Comparison of ENCODE assay signal across 16 cellular contexts in the genomic region with DNA sequence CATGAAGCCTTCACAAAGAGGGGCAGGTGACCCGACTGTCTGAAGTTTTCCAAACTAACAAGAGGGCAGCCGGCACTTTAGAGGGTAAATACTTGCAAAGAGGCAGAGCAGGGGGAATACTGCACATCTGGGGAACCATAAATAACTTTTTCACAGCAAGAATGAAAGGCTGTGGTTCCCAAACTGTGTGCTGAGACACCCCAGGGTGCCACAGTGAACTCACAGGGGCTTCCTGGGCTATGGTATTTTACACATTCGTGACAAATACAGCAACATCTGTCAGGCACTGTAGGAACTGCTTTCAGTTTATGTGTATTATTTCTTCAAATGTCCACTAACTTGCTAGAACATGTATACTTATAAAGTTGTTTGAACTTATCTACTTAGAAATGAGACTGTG.
DNase-seq lines count a peak whose midpoint lies in the region; ATAC-seq and TF ChIP-seq lines count a peak whose summit lies in the region.
"Had no signal": no experiment of that assay in that cellular context is flagged by ENCODE, and none has a peak within 500 bp of the region (broad histone marks: within the 10 kb centered on the region; RNA-seq: fewer than 3 reads in every experiment).

No MANE protein-coding gene starts in this region.

- H3K9me3 Mint-ChIP-seq in activated naive CD4-positive, alpha-beta T cell treated with anti-CD3 and anti-CD28 coated beads, Interleukin-2, amount 50 U/mL, for 72 hours: no peaks in the 10 kb centered on the region
- H3K9me3 Mint-ChIP-seq in dendritic cell treated with granulocyte-macrophage colony-stimulating factor and Interleukin-4, amounts not matched to agents 40 ng/mL and 50 ng/mL, for 4 days: no peaks in the 10 kb centered on the region
- H3K9me3 Mint-ChIP-seq in natural killer cell treated with Interleukin-12 subunit alpha and Interleukin-12 subunit beta and Interleukin-15 and Interleukin-18, amount 100 ng/mL, for 72 hours: peaks cover 9% of the 10 kb centered on the region
- H3K9me3 Mint-ChIP-seq in progenitor cell of endocrine pancreas (ENCODE audit: low read depth): no peaks in the 10 kb centered on the region
- H3K9me3 Mint-ChIP-seq: CD4-positive, alpha-beta T cell had no signal

- peaks cover 6% of the 10 kb centered on the region for H3K4me1 ChIP-seq in mammary epithelial cell (ENCODE audit: insufficient read depth, low read length)
- H3K4me1 ChIP-seq in gastroesophageal sphincter: no peaks in the 10 kb centered on the region
- H3K4me1 ChIP-seq: A549, Caco-2, HAP-1 had no signal

- no peak for ATAC-seq in activated naive CD4-positive, alpha-beta T cell treated with anti-CD3 and anti-CD28 coated beads, Interleukin-2, amount 50 U/mL, for 72 hours
- peak; percentile 44 to 79 for ATAC-seq in natural killer cell treated with Interleukin-12 subunit alpha and Interleukin-12 subunit beta and Interleukin-15 and Interleukin-18, amount 100 ng/mL, for 72 hours
- no peak for ATAC-seq in gastroesophageal sphincter
- ATAC-seq: A549 had no signal

- H3K9me3 ChIP-seq in mammary epithelial cell (replicated peaks; ENCODE audit: insufficient read depth, low read length): no peaks in the 10 kb centered on the region
- no peaks in the 10 kb centered on the region for H3K9me3 ChIP-seq in gastroesophageal sphincter
- H3K9me3 ChIP-seq: A549, Caco-2, HAP-1 had no signal

- peaks cover 84% of the 10 kb centered on the region for H3K4me1 Mint-ChIP-seq in dendritic cell treated with granulocyte-macrophage colony-stimulating factor and Interleukin-4, amounts not matched to agents 40 ng/mL and 50 ng/mL, for 4 days (ENCODE audit: low read depth)
- peaks cover 37 to 64% of the 10 kb centered on the region in 2 donors for H3K4me1 Mint-ChIP-seq in natural killer cell treated with Interleukin-12 subunit alpha and Interleukin-12 subunit beta and Interleukin-15 and Interleukin-18, amount 100 ng/mL, for 72 hours (ENCODE audit: low read depth in 2 of 2)
- no peaks in the 10 kb centered on the region for H3K4me1 Mint-ChIP-seq in progenitor cell of endocrine pancreas (ENCODE audit: low read depth)

- H3K27ac ChIP-seq in mammary epithelial cell (ENCODE audit: insufficient read depth, low read depth, low read length): no peak overlapping the region
- no peak overlapping the region for H3K27ac ChIP-seq in gastroesophageal sphincter
- H3K27ac ChIP-seq: 22Rv1, A549, C4-2B, GM23248, HL-60 had no signal

- no peak overlapping the region for H2AFZ ChIP-seq in mammary epithelial cell (ENCODE audit: low read depth, low read length)
- H2AFZ ChIP-seq: GM23248 had no signal

- no peaks in the 10 kb centered on the region for H3K36me3 Mint-ChIP-seq in activated naive CD4-positive, alpha-beta T cell treated with anti-CD3 and anti-CD28 coated beads, Interleukin-2, amount 50 U/mL, for 72 hours
- peaks cover 94% of the 10 kb centered on the region for H3K36me3 Mint-ChIP-seq in dendritic cell treated with granulocyte-macrophage colony-stimulating factor and Interleukin-4, amounts not matched to agents 40 ng/mL and 50 ng/mL, for 4 days (ENCODE audit: low read depth)
- H3K36me3 Mint-ChIP-seq in natural killer cell treated with Interleukin-12 subunit alpha and Interleukin-12 subunit beta and Interleukin-15 and Interleukin-18, amount 100 ng/mL, for 72 hours: peaks cover 16% of the 10 kb centered on the region
- H3K36me3 Mint-ChIP-seq in progenitor cell of endocrine pancreas (ENCODE audit: insufficient read depth): no peaks in the 10 kb centered on the region

- no peak for TF ChIP-seq CTCF in mammary epithelial cell (conservative IDR thresholded peaks at IDR 0.05 in 1 of 2, IDR thresholded peaks at IDR 0.05 in 1 of 2; ENCODE audit: extremely low read depth in 1 of 2, insufficient read depth in 1 of 2, low read depth in 1 of 2, low read length in 2 of 2)
- no peak for TF ChIP-seq CTCF in gastroesophageal sphincter (IDR thresholded peaks at IDR 0.05)
- no peak for TF ChIP-seq CTCF in progenitor cell of endocrine pancreas (IDR thresholded peaks at IDR 0.05; ENCODE audit: unreplicated experiment)

- H3K9ac ChIP-seq in mammary epithelial cell (ENCODE audit: insufficient read depth, low read length): no peak overlapping the region
- H3K9ac ChIP-seq: GM23248 had no signal

- H3K27me3 ChIP-seq in mammary epithelial cell (ENCODE audit: insufficient read depth, low read length): no peaks in the 10 kb centered on the region
- no peaks in the 10 kb centered on the region for H3K27me3 ChIP-seq in gastroesophageal sphincter

- in situ Hi-C loops in mammary epithelial cell (cut with MboI; ENCODE audit: low sequenced_read_pairs in 2 of 2): no loop called here

- no peak overlapping the region for H3K4me3 ChIP-seq in mammary epithelial cell (replicated peaks in 1 of 3; ENCODE audit: insufficient read depth in 1 of 3, low read depth in 2 of 3, low read length in 3 of 3)
- H3K4me3 ChIP-seq in gastroesophageal sphincter: no peak overlapping the region
- H3K4me3 ChIP-seq: A549, GM23248, HAP-1 had no signal

- peak overlapping the region; percentile 9 to 66 for H3K27ac Mint-ChIP-seq in activated naive CD4-positive, alpha-beta T cell treated with anti-CD3 and anti-CD28 coated beads, Interleukin-2, amount 50 U/mL, for 72 hours
- peak overlapping the region; percentile 56 for H3K27ac Mint-ChIP-seq in dendritic cell treated with granulocyte-macrophage colony-stimulating factor and Interleukin-4, amounts not matched to agents 40 ng/mL and 50 ng/mL, for 4 days
- peak overlapping the region; percentile 68 to 98 for H3K27ac Mint-ChIP-seq in natural killer cell treated with Interleukin-12 subunit alpha and Interleukin-12 subunit beta and Interleukin-15 and Interleukin-18, amount 100 ng/mL, for 72 hours
- H3K27ac Mint-ChIP-seq in progenitor cell of endocrine pancreas: no peak overlapping the region
- H3K27ac Mint-ChIP-seq: CD4-positive, alpha-beta T cell had no signal

- no peak for TF ChIP-seq EP300 in gastroesophageal sphincter (IDR thresholded peaks at IDR 0.05)

- 100% methylated on average over 3 of the region's 3 CpGs for WGBS in mammary epithelial cell (ENCODE audit: low coverage, missing lambda C conversion rate)
- 86 to 100% methylated on average over 1 to 3 of the region's 3 CpGs for WGBS in gastroesophageal sphincter (ENCODE audit: low coverage in 1 of 2), 2 donors

- H3K36me3 ChIP-seq in mammary epithelial cell (ENCODE audit: insufficient read depth, low read length) (no peaks in the 10 kb centered on the region), gastroesophageal sphincter (no peaks in the 10 kb centered on the region)
- H3K36me3 ChIP-seq: HAP-1 had no signal

- no peak overlapping the region for H3K4me3 Mint-ChIP-seq in dendritic cell treated with granulocyte-macrophage colony-stimulating factor and Interleukin-4, amounts not matched to agents 40 ng/mL and 50 ng/mL, for 4 days
- peak overlapping the region; percentile 46 for H3K4me3 Mint-ChIP-seq in natural killer cell treated with Interleukin-12 subunit alpha and Interleukin-12 subunit beta and Interleukin-15 and Interleukin-18, amount 100 ng/mL, for 72 hours
- H3K4me3 Mint-ChIP-seq in progenitor cell of endocrine pancreas (ENCODE audit: low read depth): no peak overlapping the region
- H3K4me3 Mint-ChIP-seq: CD4-positive, alpha-beta T cell had no signal

- intact Hi-C loops in dendritic cell treated with granulocyte-macrophage colony-stimulating factor and Interleukin-4, amounts not matched to agents 40 ng/mL and 50 ng/mL, for 4 days (cut with micrococcal nuclease): no loop called here
- intact Hi-C loops in mammary epithelial cell (cut with micrococcal nuclease): no loop called here

- no peak for TF ChIP-seq POLR2A in gastroesophageal sphincter (IDR thresholded peaks at IDR 0.05)

- H3K79me2 ChIP-seq in mammary epithelial cell (ENCODE audit: insufficient read depth, low read length): no peaks in the 10 kb centered on the region

- H3K27me3 Mint-ChIP-seq in dendritic cell treated with granulocyte-macrophage colony-stimulating factor and Interleukin-4, amounts not matched to agents 40 ng/mL and 50 ng/mL, for 4 days: no peaks in the 10 kb centered on the region
- no peaks in the 10 kb centered on the region for H3K27me3 Mint-ChIP-seq in natural killer cell treated with Interleukin-12 subunit alpha and Interleukin-12 subunit beta and Interleukin-15 and Interleukin-18, amount 100 ng/mL, for 72 hours
- peaks cover 20% of the 10 kb centered on the region for H3K27me3 Mint-ChIP-seq in progenitor cell of endocrine pancreas
- H3K27me3 Mint-ChIP-seq: CD4-positive, alpha-beta T cell had no signal

- no peak overlapping the region for H3K4me2 ChIP-seq in mammary epithelial cell (ENCODE audit: insufficient read depth, low read depth, low read length)
- H3K4me2 ChIP-seq: A549 had no signal

- dilution Hi-C loops in mammary epithelial cell (cut with HindIII; ENCODE audit: low sequenced_read_pairs): no loop called here

- BruUV-seq in mammary epithelial cell (replicated peaks; lab: Mats Ljungman, UMichigan): no TSS peak

- CTCF ChIA-PET in mammary epithelial cell (lab: Charles Lee; ENCODE audit: low non-redundant PET): no interaction called here

- DNase-seq in activated naive CD4-positive, alpha-beta T cell treated with anti-CD3 and anti-CD28 coated beads, Interleukin-2, amount 50 U/mL, for 72 hours (ENCODE audit: low spot score in 2 of 2): no peak
- DNase-seq in activated naive CD4-positive, alpha-beta T cell treated with anti-CD3 and anti-CD28 coated beads, Interleukin-2, amount 50 U/mL, for 16 hours: no peak
- peak; percentile 68 for DNase-seq in natural killer cell treated with Interleukin-12 subunit alpha and Interleukin-12 subunit beta and Interleukin-15 and Interleukin-18, amount 100 ng/mL, for 72 hours (ENCODE audit: low spot score)
- DNase-seq in mammary epithelial cell: no peak
- no peak for DNase-seq in progenitor cell of endocrine pancreas (ENCODE audit: low spot score, unreplicated experiment)
- DNase-seq: AML-193; Caco-2; CD4-positive, alpha-beta T cell; GM23248 had no signal

- H4K20me1 ChIP-seq in mammary epithelial cell (ENCODE audit: insufficient read depth, low read length): no peaks in the 10 kb centered on the region

Comparison
In these comparisons a context has a peak if more than half of its experiments do, and no peak if none do; other contexts are left out.
1. ATAC-seq: peak in natural killer cell treated with Interleukin-12 subunit alpha and Interleukin-12 subunit beta and Interleukin-15 and Interleukin-18, amount 100 ng/mL, for 72 hours (2 of 2); none in activated naive CD4-positive, alpha-beta T cell treated with anti-CD3 and anti-CD28 coated beads, Interleukin-2, amount 50 U/mL, for 72 hours (0 of 2) and gastroesophageal sphincter (single experiment).